ENCODE assay signal across 1 cellular context in genomic region chr1:151993084-151993733, GRCh38.
TF ChIP-seq lines count a peak whose summit lies in the region.

No MANE protein-coding gene starts in this region.

TF ChIP-seq in HEK293, 187 proteins besides CTCF, POLR2A, EP300 and RAD21 (continued from another document and continues in another):
- TF ChIP-seq ZBTB11 (tag by site-specific recombination; conservative IDR thresholded peaks at IDR 0.05; ENCODE audit: low read depth), result peak; percentile 88
- TF ChIP-seq MZF1 (tag by site-specific recombination; IDR thresholded peaks at IDR 0.05; ENCODE audit: borderline replicate concordance), result no peak
- no peak for TF ChIP-seq ZNF785 (tag by site-specific recombination; IDR thresholded peaks at IDR 0.05)
- no peak for TF ChIP-seq MYNN (tag by site-specific recombination; IDR thresholded peaks at IDR 0.05; ENCODE audit: borderline replicate concordance)
- peak; percentile 54; the same call in 1 of the 2 replicates for TF ChIP-seq ZNF501 (tag by site-specific recombination; IDR thresholded peaks at IDR 0.05)
- no peak for TF ChIP-seq GFI1B (tag by site-specific recombination; IDR thresholded peaks at IDR 0.05)
- TF ChIP-seq ZNF660 (tag by site-specific recombination; IDR thresholded peaks at IDR 0.05), result no peak
- no peak for TF ChIP-seq ZBTB6 (tag by site-specific recombination; IDR thresholded peaks at IDR 0.05)
- TF ChIP-seq SCRT1 (tag by site-specific recombination; IDR thresholded peaks at IDR 0.05; ENCODE audit: borderline replicate concordance), result no peak
- no peak for TF ChIP-seq FEZF1 (tag by site-specific recombination; IDR thresholded peaks at IDR 0.05)
- peak; percentile 96 for TF ChIP-seq EGR2 (tag by site-specific recombination; IDR thresholded peaks at IDR 0.05; ENCODE audit: low read depth)
- no peak for TF ChIP-seq ZNF433 (tag by site-specific recombination; IDR thresholded peaks at IDR 0.05; ENCODE audit: low read depth)
- TF ChIP-seq ZNF280C (tag by site-specific recombination; IDR thresholded peaks at IDR 0.05), result no peak
- no peak for TF ChIP-seq PRDM4 (tag by site-specific recombination; IDR thresholded peaks at IDR 0.05)
- no peak for TF ChIP-seq ZNF221 (tag by site-specific recombination; IDR thresholded peaks at IDR 0.05; ENCODE audit: borderline replicate concordance)
- no peak for TF ChIP-seq ZNF626 (tag by site-specific recombination; IDR thresholded peaks at IDR 0.05)
- no peak for TF ChIP-seq ZNF596 (tag by site-specific recombination; IDR thresholded peaks at IDR 0.05)
- TF ChIP-seq KLF16 (tag by site-specific recombination; IDR thresholded peaks at IDR 0.05), result no peak; the same call in 1 of the 2 replicates
- TF ChIP-seq ZNF350 (tag by site-specific recombination; IDR thresholded peaks at IDR 0.05), result no peak
- TF ChIP-seq SP3 (tag by site-specific recombination; IDR thresholded peaks at IDR 0.05), result no peak; the same call in 1 of the 2 replicates
- no peak for TF ChIP-seq KLF1 (tag by site-specific recombination; IDR thresholded peaks at IDR 0.05)
- no peak for TF ChIP-seq OSR2 (tag by site-specific recombination; IDR thresholded peaks at IDR 0.05)
- TF ChIP-seq ZBTB20 (tag by site-specific recombination; IDR thresholded peaks at IDR 0.05), result peak; percentile 34; the same call in 1 of the 2 replicates
- no peak for TF ChIP-seq ZNF404 (tag by site-specific recombination; IDR thresholded peaks at IDR 0.05)
- TF ChIP-seq ZNF624 (tag by site-specific recombination; IDR thresholded peaks at IDR 0.05), result no peak
- TF ChIP-seq ZSCAN23 (tag by site-specific recombination; IDR thresholded peaks at IDR 0.05), result no peak
- TF ChIP-seq ZNF654 (tag by site-specific recombination; IDR thresholded peaks at IDR 0.05; ENCODE audit: low read depth), result no peak
- peak; percentile 84 for TF ChIP-seq SP2 (tag by site-specific recombination; IDR thresholded peaks at IDR 0.05)
- TF ChIP-seq ELK4 (IDR thresholded peaks at IDR 0.05; ENCODE audit: borderline replicate concordance, low read depth, low read length), result no peak
- no peak for TF ChIP-seq KLF10 (tag by site-specific recombination; IDR thresholded peaks at IDR 0.05)
- no peak for TF ChIP-seq ZNF670 (tag by site-specific recombination; IDR thresholded peaks at IDR 0.05; ENCODE audit: low read depth)
- TF ChIP-seq ZNF169 (tag by site-specific recombination; IDR thresholded peaks at IDR 0.05), result no peak
- TF ChIP-seq ZNF629 (tag by site-specific recombination; IDR thresholded peaks at IDR 0.05), result no peak
- no peak for TF ChIP-seq BCL6B (tag by site-specific recombination; IDR thresholded peaks at IDR 0.05)
- TF ChIP-seq ZNF239 (tag by site-specific recombination; IDR thresholded peaks at IDR 0.05), result no peak
- no peak for TF ChIP-seq ZNF280D (tag by site-specific recombination; IDR thresholded peaks at IDR 0.05)
- TF ChIP-seq KLF9 (tag by site-specific recombination; IDR thresholded peaks at IDR 0.05; ENCODE audit: low read depth), result peak; percentile 59
- no peak for TF ChIP-seq ZBTB49 (tag by site-specific recombination; IDR thresholded peaks at IDR 0.05; ENCODE audit: low read depth)
- no peak for TF ChIP-seq ZNF132 (tag by site-specific recombination; IDR thresholded peaks at IDR 0.05; ENCODE audit: borderline replicate concordance)
- TF ChIP-seq ZNF354C (tag by site-specific recombination; IDR thresholded peaks at IDR 0.05; ENCODE audit: borderline replicate concordance, low read depth), result no peak
- TF ChIP-seq ZSCAN16 (tag by site-specific recombination; IDR thresholded peaks at IDR 0.05), result no peak
- TF ChIP-seq ZNF114 (tag by site-specific recombination; IDR thresholded peaks at IDR 0.05), result no peak
- 0 out of 2 replicates have a peak, but pooled peaks have one; percentile 35 for TF ChIP-seq ZNF391 (tag by site-specific recombination; IDR thresholded peaks at IDR 0.05; ENCODE audit: borderline replicate concordance, low read depth)
- TF ChIP-seq ZEB2 (tag by site-specific recombination; IDR thresholded peaks at IDR 0.05), result peak; percentile 51
- TF ChIP-seq ZNF214 (tag by site-specific recombination; IDR thresholded peaks at IDR 0.05; ENCODE audit: borderline replicate concordance), result no peak
- TF ChIP-seq ZSCAN30 (tag by site-specific recombination; IDR thresholded peaks at IDR 0.05), result peak; percentile 27; the same call in 1 of the 2 replicates
- TF ChIP-seq ZNF664 (tag by site-specific recombination; IDR thresholded peaks at IDR 0.05), result no peak
